In the genomic region with DNA sequence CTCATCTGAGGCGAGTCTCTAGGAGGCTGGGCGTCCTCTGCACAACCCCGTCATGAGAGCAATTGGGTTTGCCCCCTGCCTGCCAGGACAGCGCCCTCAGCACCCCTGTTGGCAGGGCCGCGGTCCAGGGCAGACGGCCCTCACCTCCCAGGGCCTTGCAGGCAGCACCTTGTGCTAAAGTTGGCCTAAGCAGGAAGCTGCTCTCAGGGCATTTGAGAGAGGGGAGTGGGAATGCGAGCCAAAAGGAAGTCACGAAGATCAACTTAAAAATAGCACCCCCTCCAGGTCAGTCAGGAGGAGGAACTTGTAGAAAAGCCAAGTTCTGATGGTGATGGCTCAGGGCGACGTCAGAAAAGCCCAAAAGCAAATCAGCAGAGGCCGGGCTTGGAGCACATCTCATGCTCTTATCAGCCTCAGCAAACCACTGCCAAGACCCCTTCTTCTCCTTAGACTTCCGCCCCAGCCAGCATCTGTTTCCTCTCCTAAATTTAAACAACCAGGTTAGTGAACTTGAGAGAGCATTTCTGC, we compare ENCODE assay signal across 1 cellular context.
TF ChIP-seq lines count a peak whose summit lies in the region.

No MANE protein-coding gene starts in this region.

TF ChIP-seq in liver, 16 proteins besides CTCF, POLR2A, EP300 and RAD21:
- peak; percentile 91 for TF ChIP-seq NR2F2 (IDR thresholded peaks at IDR 0.05)
- peak in 1 of 2 donors; percentile 41 for TF ChIP-seq RXRA (IDR thresholded peaks at IDR 0.05)
- TF ChIP-seq, protein P1, sequence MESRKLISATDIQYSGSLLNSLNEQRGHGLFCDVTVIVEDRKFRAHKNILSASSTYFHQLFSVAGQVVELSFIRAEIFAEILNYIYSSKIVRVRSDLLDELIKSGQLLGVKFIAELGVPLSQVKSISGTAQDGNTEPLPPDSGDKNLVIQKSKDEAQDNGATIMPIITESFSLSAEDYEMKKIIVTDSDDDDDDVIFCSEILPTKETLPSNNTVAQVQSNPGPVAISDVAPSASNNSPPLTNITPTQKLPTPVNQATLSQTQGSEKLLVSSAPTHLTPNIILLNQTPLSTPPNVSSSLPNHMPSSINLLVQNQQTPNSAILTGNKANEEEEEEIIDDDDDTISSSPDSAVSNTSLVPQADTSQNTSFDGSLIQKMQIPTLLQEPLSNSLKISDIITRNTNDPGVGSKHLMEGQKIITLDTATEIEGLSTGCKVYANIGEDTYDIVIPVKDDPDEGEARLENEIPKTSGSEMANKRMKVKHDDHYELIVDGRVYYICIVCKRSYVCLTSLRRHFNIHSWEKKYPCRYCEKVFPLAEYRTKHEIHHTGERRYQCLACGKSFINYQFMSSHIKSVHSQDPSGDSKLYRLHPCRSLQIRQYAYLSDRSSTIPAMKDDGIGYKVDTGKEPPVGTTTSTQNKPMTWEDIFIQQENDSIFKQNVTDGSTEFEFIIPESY (IDR thresholded peaks at IDR 0.05), result no peak
- TF ChIP-seq, protein P2, sequence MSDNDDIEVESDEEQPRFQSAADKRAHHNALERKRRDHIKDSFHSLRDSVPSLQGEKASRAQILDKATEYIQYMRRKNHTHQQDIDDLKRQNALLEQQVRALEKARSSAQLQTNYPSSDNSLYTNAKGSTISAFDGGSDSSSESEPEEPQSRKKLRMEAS (IDR thresholded peaks at IDR 0.05), result no peak
- TF ChIP-seq, protein P3, sequence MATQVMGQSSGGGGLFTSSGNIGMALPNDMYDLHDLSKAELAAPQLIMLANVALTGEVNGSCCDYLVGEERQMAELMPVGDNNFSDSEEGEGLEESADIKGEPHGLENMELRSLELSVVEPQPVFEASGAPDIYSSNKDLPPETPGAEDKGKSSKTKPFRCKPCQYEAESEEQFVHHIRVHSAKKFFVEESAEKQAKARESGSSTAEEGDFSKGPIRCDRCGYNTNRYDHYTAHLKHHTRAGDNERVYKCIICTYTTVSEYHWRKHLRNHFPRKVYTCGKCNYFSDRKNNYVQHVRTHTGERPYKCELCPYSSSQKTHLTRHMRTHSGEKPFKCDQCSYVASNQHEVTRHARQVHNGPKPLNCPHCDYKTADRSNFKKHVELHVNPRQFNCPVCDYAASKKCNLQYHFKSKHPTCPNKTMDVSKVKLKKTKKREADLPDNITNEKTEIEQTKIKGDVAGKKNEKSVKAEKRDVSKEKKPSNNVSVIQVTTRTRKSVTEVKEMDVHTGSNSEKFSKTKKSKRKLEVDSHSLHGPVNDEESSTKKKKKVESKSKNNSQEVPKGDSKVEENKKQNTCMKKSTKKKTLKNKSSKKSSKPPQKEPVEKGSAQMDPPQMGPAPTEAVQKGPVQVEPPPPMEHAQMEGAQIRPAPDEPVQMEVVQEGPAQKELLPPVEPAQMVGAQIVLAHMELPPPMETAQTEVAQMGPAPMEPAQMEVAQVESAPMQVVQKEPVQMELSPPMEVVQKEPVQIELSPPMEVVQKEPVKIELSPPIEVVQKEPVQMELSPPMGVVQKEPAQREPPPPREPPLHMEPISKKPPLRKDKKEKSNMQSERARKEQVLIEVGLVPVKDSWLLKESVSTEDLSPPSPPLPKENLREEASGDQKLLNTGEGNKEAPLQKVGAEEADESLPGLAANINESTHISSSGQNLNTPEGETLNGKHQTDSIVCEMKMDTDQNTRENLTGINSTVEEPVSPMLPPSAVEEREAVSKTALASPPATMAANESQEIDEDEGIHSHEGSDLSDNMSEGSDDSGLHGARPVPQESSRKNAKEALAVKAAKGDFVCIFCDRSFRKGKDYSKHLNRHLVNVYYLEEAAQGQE (IDR thresholded peaks at IDR 0.05), result no peak
- no peak for TF ChIP-seq EGR1 (IDR thresholded peaks at IDR 0.05; ENCODE audit: low read depth in 2 of 2)
- peak; percentile 19 to 25 for TF ChIP-seq GABPA (IDR thresholded peaks at IDR 0.05 in 1 of 2, conservative IDR thresholded peaks at IDR 0.05 in 1 of 2)
- TF ChIP-seq FOXA1 (IDR thresholded peaks at IDR 0.05), result no peak
- TF ChIP-seq YY1 (IDR thresholded peaks at IDR 0.05), result no peak
- TF ChIP-seq FOXA2 (IDR thresholded peaks at IDR 0.05), result no peak
- TF ChIP-seq SP1 (IDR thresholded peaks at IDR 0.05), result peak; percentile 58
